ENCODE assay signal across 38 cellular contexts in genomic region chr1:186997877-186998276, GRCh38.
"Had no signal": no experiment of that assay in that cellular context is flagged by ENCODE, and none has a peak within 500 bp of the region (broad histone marks: within the 10 kb centered on the region; RNA-seq: fewer than 3 reads in every experiment).

No MANE protein-coding gene starts in this region.

- H3K36me3 ChIP-seq: adrenal gland, ascending aorta, cardiac muscle cell, WERI-Rb-1 had no signal

- H3K4me3 Mint-ChIP-seq: activated CD4-positive, alpha-beta memory T cell treated with anti-CD3 and anti-CD28 coated beads for 36 hours; activated CD4-positive, alpha-beta T cell treated with anti-CD3 and anti-CD28 coated beads, Interleukin-2, amount 10 ng/mL, durations not matched to agents 24 days and 14 days; activated CD8-positive, alpha-beta T cell treated with anti-CD3 and anti-CD28 coated beads for 36 hours; activated naive CD4-positive, alpha-beta T cell treated with anti-CD3 and anti-CD28 coated beads for 36 hours; activated naive CD8-positive, alpha-beta T cell treated with anti-CD3 and anti-CD28 coated beads for 36 hours; activated T-cell treated with anti-CD3 and anti-CD28 coated beads, Interleukin-2, amount 50 U/mL, for 4 hours; activated T-cell treated with anti-CD3 and anti-CD28 coated beads, Interleukin-2, amount 50 U/mL, for 72 hours; activated T-helper 1 cell treated with anti-CD3 and anti-CD28 coated beads, Interleukin-12 subunit alpha, Interleukin-12 subunit beta, Interleukin-2, Interleukin-4 antibody, amounts not matched to agents 30 ng/mL and 10 ng/mL and 1 ng/mL, durations not matched to agents 14 hours and 24 hours and 36 hours; activated T-helper 17 cell treated with anti-CD3 and anti-CD28 coated beads, Interleukin-2, amount 50 U/mL, for 72 hours; brain; central memory CD8-positive, alpha-beta T cell; T-helper 1 cell treated with Interleukin-12 subunit alpha and Interleukin-12 subunit beta and Interleukin-4 antibody, amounts not matched to agents 30 μg/mL and 1 μg/mL, for 36 hours; T-helper 2 cell treated with Interferon-gamma antibody and Interleukin-4, amounts not matched to agents 5 μg/mL and 100 μg/mL, for 36 hours; WTC11 had no signal

- H3K27me3 Mint-ChIP-seq: central memory CD8-positive, alpha-beta T cell had no signal

- H3K4me1 ChIP-seq: ascending aorta had no signal

- H3K27ac ChIP-seq: adrenal gland, ascending aorta, cardiac muscle cell, WERI-Rb-1 had no signal

- H3K27me3 ChIP-seq: adrenal gland, ascending aorta, cardiac muscle cell had no signal

- DNase-seq: activated CD4-positive, alpha-beta memory T cell treated with anti-CD3 and anti-CD28 coated beads for 36 hours; activated CD4-positive, alpha-beta T cell treated with anti-CD3 and anti-CD28 coated beads for 4 hours; activated CD4-positive, alpha-beta T cell treated with anti-CD3 and anti-CD28 coated beads, Interleukin-2, amount 10 ng/mL, durations not matched to agents 24 days and 14 days; activated CD4-positive, alpha-beta T cell treated with anti-CD3 and anti-CD28 coated beads, Interleukin-2, amount 50 U/mL, for 1 hour; activated CD4-positive, alpha-beta T cell treated with anti-CD3 and anti-CD28 coated beads, Interleukin-2, amount 50 U/mL, for 4 hours; activated CD4-positive, CD25-positive, alpha-beta regulatory T cell; activated CD4-positive, CD25-positive, alpha-beta regulatory T cell treated with anti-CD3 and anti-CD28 coated beads, Interleukin-2, amount 50 U/mL, for 72 hours; activated CD8-positive, alpha-beta memory T cell treated with anti-CD3 and anti-CD28 coated beads, Interleukin-2, amount 50 U/mL, for 4 hours; activated CD8-positive, alpha-beta T cell treated with anti-CD3 and anti-CD28 coated beads for 36 hours; activated effector memory CD4-positive, alpha-beta T cell treated with anti-CD3 and anti-CD28 coated beads, Interleukin-2, amount 50 U/mL, for 16 hours; activated gamma-delta T cell treated with Interleukin-2 at 50 U/mL for 16 hours; activated naive CD4-positive, alpha-beta T cell; activated naive CD4-positive, alpha-beta T cell treated with anti-CD3 and anti-CD28 coated beads for 36 hours; activated naive CD4-positive, alpha-beta T cell treated with anti-CD3 and anti-CD28 coated beads, Interleukin-2, amount 50 U/mL, for 16 hours; activated naive CD8-positive, alpha-beta T cell treated with anti-CD3 and anti-CD28 coated beads for 36 hours; activated T-cell treated with anti-CD3 and anti-CD28 coated beads for 4 hours; activated T-cell treated with anti-CD3 and anti-CD28 coated beads, Interleukin-2, amount 50 U/mL, for 1 hour; activated T-cell treated with anti-CD3 and anti-CD28 coated beads, Interleukin-2, amount 50 U/mL, for 4 hours; activated T-cell treated with anti-CD3 and anti-CD28 coated beads, Interleukin-2, amount 50 U/mL, for 72 hours; adrenal gland; amniotic stem cell; caudate nucleus; cerebellar nuclear complex; T-helper 1 cell; T-helper 2 cell; T-helper 9 cell; WERI-Rb-1 had no signal

- H3K4me1 Mint-ChIP-seq: activated CD4-positive, alpha-beta T cell treated with anti-CD3 and anti-CD28 coated beads, Interleukin-2, amount 10 ng/mL, durations not matched to agents 24 days and 14 days; activated naive CD8-positive, alpha-beta T cell treated with anti-CD3 and anti-CD28 coated beads for 36 hours; activated T-helper 17 cell treated with anti-CD3 and anti-CD28 coated beads, Interleukin-2, amount 50 U/mL, for 72 hours; central memory CD8-positive, alpha-beta T cell had no signal

- FAIRE-seq: bronchial epithelial cell had no signal

- H3K27ac Mint-ChIP-seq: activated CD4-positive, alpha-beta memory T cell treated with anti-CD3 and anti-CD28 coated beads for 36 hours; activated CD4-positive, alpha-beta T cell treated with anti-CD3 and anti-CD28 coated beads, Interleukin-2, amount 10 ng/mL, durations not matched to agents 24 days and 14 days; activated CD8-positive, alpha-beta T cell treated with anti-CD3 and anti-CD28 coated beads for 36 hours; activated naive CD4-positive, alpha-beta T cell treated with anti-CD3 and anti-CD28 coated beads for 36 hours; activated naive CD4-positive, alpha-beta T cell treated with anti-CD3 and anti-CD28 coated beads, Interleukin-2, amount 50 U/mL, for 72 hours; activated naive CD8-positive, alpha-beta T cell treated with anti-CD3 and anti-CD28 coated beads for 36 hours; activated T-cell treated with anti-CD3 and anti-CD28 coated beads, Interleukin-2, amount 50 U/mL, for 72 hours; activated T-helper 1 cell treated with anti-CD3 and anti-CD28 coated beads, Interleukin-12 subunit alpha, Interleukin-12 subunit beta, Interleukin-2, Interleukin-4 antibody, amounts not matched to agents 30 ng/mL and 10 ng/mL and 1 ng/mL, durations not matched to agents 14 hours and 24 hours and 36 hours; activated T-helper 17 cell treated with anti-CD3 and anti-CD28 coated beads, Interleukin-2, amount 50 U/mL, for 72 hours; brain; T-helper 1 cell treated with Interleukin-12 subunit alpha and Interleukin-12 subunit beta and Interleukin-4 antibody, amounts not matched to agents 30 μg/mL and 1 μg/mL, for 36 hours; T-helper 2 cell treated with Interferon-gamma antibody and Interleukin-4, amounts not matched to agents 5 μg/mL and 100 μg/mL, for 36 hours; WTC11 had no signal

- ATAC-seq: activated CD8-positive, alpha-beta T cell treated with anti-CD3 and anti-CD28 coated beads for 36 hours; activated naive CD4-positive, alpha-beta T cell treated with anti-CD3 and anti-CD28 coated beads, Interleukin-2, amount 50 U/mL, for 72 hours; activated T-cell treated with anti-CD3 and anti-CD28 coated beads, Interleukin-2, amount 50 U/mL, for 4 hours; activated T-cell treated with anti-CD3 and anti-CD28 coated beads, Interleukin-2, amount 50 U/mL, for 72 hours; activated T-helper 17 cell treated with anti-CD3 and anti-CD28 coated beads, Interleukin-2, amount 50 U/mL, for 72 hours; WTC11 had no signal

- H3K9me3 ChIP-seq: adrenal gland, ascending aorta had no signal

- H3K9me3 Mint-ChIP-seq: activated CD4-positive, alpha-beta memory T cell treated with anti-CD3 and anti-CD28 coated beads for 36 hours; activated CD4-positive, alpha-beta T cell treated with anti-CD3 and anti-CD28 coated beads, Interleukin-2, amount 10 ng/mL, durations not matched to agents 24 days and 14 days; activated CD8-positive, alpha-beta T cell treated with anti-CD3 and anti-CD28 coated beads for 36 hours; activated naive CD4-positive, alpha-beta T cell treated with anti-CD3 and anti-CD28 coated beads for 36 hours; activated naive CD4-positive, alpha-beta T cell treated with anti-CD3 and anti-CD28 coated beads, Interleukin-2, amount 50 U/mL, for 72 hours; activated naive CD8-positive, alpha-beta T cell treated with anti-CD3 and anti-CD28 coated beads for 36 hours; activated T-cell treated with anti-CD3 and anti-CD28 coated beads, Interleukin-2, amount 50 U/mL, for 4 hours; activated T-cell treated with anti-CD3 and anti-CD28 coated beads, Interleukin-2, amount 50 U/mL, for 72 hours; activated T-helper 1 cell treated with anti-CD3 and anti-CD28 coated beads, Interleukin-12 subunit alpha, Interleukin-12 subunit beta, Interleukin-2, Interleukin-4 antibody, amounts not matched to agents 30 ng/mL and 10 ng/mL and 1 ng/mL, durations not matched to agents 14 hours and 24 hours and 36 hours; activated T-helper 17 cell treated with anti-CD3 and anti-CD28 coated beads, Interleukin-2, amount 50 U/mL, for 72 hours; central memory CD8-positive, alpha-beta T cell; T-helper 1 cell treated with Interleukin-12 subunit alpha and Interleukin-12 subunit beta and Interleukin-4 antibody, amounts not matched to agents 30 μg/mL and 1 μg/mL, for 36 hours; T-helper 2 cell treated with Interferon-gamma antibody and Interleukin-4, amounts not matched to agents 5 μg/mL and 100 μg/mL, for 36 hours had no signal

- H3K36me3 Mint-ChIP-seq: activated CD4-positive, alpha-beta memory T cell treated with anti-CD3 and anti-CD28 coated beads for 36 hours; activated naive CD4-positive, alpha-beta T cell treated with anti-CD3 and anti-CD28 coated beads, Interleukin-2, amount 50 U/mL, for 72 hours; activated naive CD8-positive, alpha-beta T cell treated with anti-CD3 and anti-CD28 coated beads for 36 hours; brain; WTC11 had no signal

- H3K4me3 ChIP-seq: adrenal gland, ascending aorta, cardiac muscle cell had no signal
